In the genomic region with DNA sequence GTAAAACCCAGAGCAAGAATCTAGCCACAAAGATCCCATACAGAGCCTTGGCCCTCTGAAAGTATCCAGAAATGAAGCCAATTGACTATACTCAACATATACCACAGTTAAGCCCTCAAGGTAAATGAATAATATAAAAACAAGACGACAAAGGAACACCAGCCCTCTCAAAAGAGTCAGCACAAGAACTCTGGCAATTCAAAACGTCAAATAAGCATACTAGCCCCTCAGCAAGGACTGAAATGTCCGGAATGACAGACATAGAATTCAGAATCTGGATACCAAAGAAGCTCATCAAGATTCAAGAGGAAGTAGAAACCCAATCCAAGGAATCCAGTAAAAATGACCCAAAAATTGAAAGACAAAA, we compare ENCODE assay signal across 1 cellular context.
TF ChIP-seq lines count a peak whose summit lies in the region.

No MANE protein-coding gene starts in this region.

TF ChIP-seq in WTC11, 78 proteins besides CTCF, POLR2A, EP300 and RAD21 (continued from another document):
- TF ChIP-seq, protein P1, sequence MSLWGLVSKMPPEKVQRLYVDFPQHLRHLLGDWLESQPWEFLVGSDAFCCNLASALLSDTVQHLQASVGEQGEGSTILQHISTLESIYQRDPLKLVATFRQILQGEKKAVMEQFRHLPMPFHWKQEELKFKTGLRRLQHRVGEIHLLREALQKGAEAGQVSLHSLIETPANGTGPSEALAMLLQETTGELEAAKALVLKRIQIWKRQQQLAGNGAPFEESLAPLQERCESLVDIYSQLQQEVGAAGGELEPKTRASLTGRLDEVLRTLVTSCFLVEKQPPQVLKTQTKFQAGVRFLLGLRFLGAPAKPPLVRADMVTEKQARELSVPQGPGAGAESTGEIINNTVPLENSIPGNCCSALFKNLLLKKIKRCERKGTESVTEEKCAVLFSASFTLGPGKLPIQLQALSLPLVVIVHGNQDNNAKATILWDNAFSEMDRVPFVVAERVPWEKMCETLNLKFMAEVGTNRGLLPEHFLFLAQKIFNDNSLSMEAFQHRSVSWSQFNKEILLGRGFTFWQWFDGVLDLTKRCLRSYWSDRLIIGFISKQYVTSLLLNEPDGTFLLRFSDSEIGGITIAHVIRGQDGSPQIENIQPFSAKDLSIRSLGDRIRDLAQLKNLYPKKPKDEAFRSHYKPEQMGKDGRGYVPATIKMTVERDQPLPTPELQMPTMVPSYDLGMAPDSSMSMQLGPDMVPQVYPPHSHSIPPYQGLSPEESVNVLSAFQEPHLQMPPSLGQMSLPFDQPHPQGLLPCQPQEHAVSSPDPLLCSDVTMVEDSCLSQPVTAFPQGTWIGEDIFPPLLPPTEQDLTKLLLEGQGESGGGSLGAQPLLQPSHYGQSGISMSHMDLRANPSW (CRISPR knock-in tag; conservative IDR thresholded peaks at IDR 0.05; ENCODE audit: low read depth), result no peak
- TF ChIP-seq CBFB (CRISPR knock-in tag; IDR thresholded peaks at IDR 0.05; ENCODE audit: low read depth), result no peak
